ENCODE assay signal across 6 cellular contexts in the genomic region with DNA sequence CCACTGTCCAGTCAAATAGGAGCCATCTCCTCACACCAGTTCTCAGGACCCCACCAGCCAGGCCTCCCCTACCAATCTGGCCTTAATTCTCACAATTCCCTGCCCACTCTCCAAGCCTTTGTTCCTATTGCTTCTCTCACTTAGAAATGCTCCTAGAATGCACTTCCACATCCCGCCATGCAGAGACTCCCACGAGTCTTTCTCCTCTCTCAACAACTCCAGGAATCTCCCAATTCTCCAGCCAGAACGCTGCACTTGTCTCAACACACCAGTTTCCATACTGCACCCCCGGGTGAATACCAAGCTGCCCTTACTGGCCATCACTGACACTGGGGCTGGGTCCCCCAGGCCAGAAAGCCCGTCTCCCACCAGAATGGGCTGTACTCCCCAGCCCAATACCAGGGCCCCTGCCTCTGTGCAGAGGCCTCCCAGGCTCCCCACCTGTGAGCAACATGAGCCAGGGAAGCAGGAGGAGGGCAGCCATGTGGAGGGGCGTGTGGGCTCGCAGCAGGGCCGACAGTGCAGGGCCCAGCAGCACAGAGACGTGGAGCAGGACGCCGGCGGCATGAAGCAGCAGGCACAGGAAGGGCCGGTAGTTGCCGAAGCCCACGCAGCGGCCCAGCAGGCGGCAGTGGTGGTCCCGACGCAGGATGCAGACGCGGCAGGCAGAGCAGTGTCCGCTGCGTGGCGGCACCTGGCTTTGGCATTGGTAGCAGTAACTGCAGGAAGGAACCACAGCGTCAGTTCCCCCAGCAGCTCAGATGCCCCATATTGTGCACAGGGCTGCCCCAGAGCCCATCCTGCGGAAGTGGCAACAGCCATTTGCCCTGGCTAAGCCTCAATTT. TPM values are rescaled to one million over a fixed set of nuclear protein-coding genes. Genes with fewer than 3 reads are reported as not detected.
DNase-seq lines count a peak whose midpoint lies in the region; ATAC-seq and TF ChIP-seq lines count a peak whose summit lies in the region.

No MANE protein-coding gene starts in this region.

- peak; percentile 73 for DNase-seq in activated CD4-positive, alpha-beta T cell treated with anti-CD3 and anti-CD28 coated beads for 36 hours
- peak; percentile 43 for DNase-seq in fibroblast of mammary gland (ENCODE audit: low read depth)
- peak; percentile 31 for DNase-seq in stimulated activated CD8-positive, alpha-beta memory T cell treated with anti-CD3 and anti-CD28 coated beads, Interleukin-15, amount 100 ng/mL, for 1 hour (ENCODE audit: low read depth)
- DNase-seq in SIG-M5 (lab: John Stamatoyannopoulos, UW): no peak

- H3K27ac Mint-ChIP-seq in activated CD4-positive, alpha-beta T cell treated with anti-CD3 and anti-CD28 coated beads for 36 hours: peak overlapping the region; percentile 58

- H3K9me3 Mint-ChIP-seq in activated CD4-positive, alpha-beta T cell treated with anti-CD3 and anti-CD28 coated beads for 36 hours (ENCODE audit: low read depth): no peaks in the 10 kb centered on the region

- H3K4me3 ChIP-seq in GM12875 (ENCODE audit: low read depth, low read length) (no peak overlapping the region), fibroblast of mammary gland (ENCODE audit: control insufficient read depth, low read depth, low read length) (no peak overlapping the region)

- peaks cover 20% of the 10 kb centered on the region for H3K4me1 Mint-ChIP-seq in activated CD4-positive, alpha-beta T cell treated with anti-CD3 and anti-CD28 coated beads for 36 hours

- H3K4me3 Mint-ChIP-seq in activated CD4-positive, alpha-beta T cell treated with anti-CD3 and anti-CD28 coated beads for 36 hours: peak overlapping the region; percentile 51

- H3K27me3 Mint-ChIP-seq in activated CD4-positive, alpha-beta T cell treated with anti-CD3 and anti-CD28 coated beads for 36 hours: peaks cover under 1% of the 10 kb centered on the region

- POLR2A ChIA-PET in activated CD4-positive, alpha-beta T cell treated with anti-CD3 and anti-CD28 coated beads for 36 hours (lab: Charles Lee): no interaction called here

- ATAC-seq in activated CD4-positive, alpha-beta T cell treated with anti-CD3 and anti-CD28 coated beads for 36 hours: peak; percentile 24
- no peak for ATAC-seq in GM21367 (IDR thresholded peaks at IDR 0.05; ENCODE audit: unreplicated experiment)

- TF ChIP-seq CTCF in GM12875 (IDR thresholded peaks at IDR 0.05; ENCODE audit: borderline replicate concordance, insufficient read depth, low read depth, low read length) (peak; percentile 74), fibroblast of mammary gland (conservative IDR thresholded peaks at IDR 0.05; ENCODE audit: control insufficient read depth, insufficient read depth, low read depth, low read length) (peak; percentile 39)

- intact Hi-C loops in activated CD4-positive, alpha-beta T cell treated with anti-CD3 and anti-CD28 coated beads for 36 hours (cut with DNase I, micrococcal nuclease): no loop called here

- H3K36me3 Mint-ChIP-seq in activated CD4-positive, alpha-beta T cell treated with anti-CD3 and anti-CD28 coated beads for 36 hours (ENCODE audit: low read depth): peaks cover 4% of the 10 kb centered on the region

- CTCF ChIA-PET in activated CD4-positive, alpha-beta T cell treated with anti-CD3 and anti-CD28 coated beads for 36 hours (lab: Charles Lee): interaction anchor here (0.6 to 1.1 kb wide), 4 partner anchors 33 to 477 kb away, joined by 3 to 4 read pairs (median 3); a partner anchor contains a TSS

RNA-seq across cellular contexts. Expression of a gene that starts 2.4 kb away (rescaled TPM):
- total RNA-seq in activated CD4-positive, alpha-beta T cell treated with anti-CD3 and anti-CD28 coated beads for 36 hours: 10 to 100 TPM in 1 of 2 experiments, 1 to 10 TPM in 1; 9.7 to 11.3 TPM

RNA-seq across cellular contexts. Expression of a gene that starts 3.2 kb away (rescaled TPM):
- total RNA-seq in activated CD4-positive, alpha-beta T cell treated with anti-CD3 and anti-CD28 coated beads for 36 hours: under 1 TPM; 0.26 to 0.27 TPM

RNA-seq across cellular contexts. Expression of a gene that starts 24.9 kb away (rescaled TPM):
- 1 to 10 TPM; 1.3 to 2.0 TPM for total RNA-seq in activated CD4-positive, alpha-beta T cell treated with anti-CD3 and anti-CD28 coated beads for 36 hours

RNA-seq across cellular contexts. Expression of a gene that starts 33.0 kb away (rescaled TPM):
- 10 to 100 TPM in 1 of 2 experiments, 1 to 10 TPM in 1; 9.4 to 10.7 TPM for total RNA-seq in activated CD4-positive, alpha-beta T cell treated with anti-CD3 and anti-CD28 coated beads for 36 hours

RNA-seq across cellular contexts. Expression of a gene that starts 49.4 kb away (rescaled TPM):
- under 1 TPM; 0.09 to 0.14 TPM for total RNA-seq in activated CD4-positive, alpha-beta T cell treated with anti-CD3 and anti-CD28 coated beads for 36 hours
